Comparison of ENCODE assay signal across 1 cellular context in genomic region chr20:63977392-63978276, GRCh38.
TF ChIP-seq lines count a peak whose summit lies in the region.

No MANE protein-coding gene starts in this region.

TF ChIP-seq in SK-N-SH treated with all-trans-retinoic acid at 6 μM for 48 hours, 23 proteins besides CTCF, POLR2A, EP300 and RAD21 (continued from another document):
- TF ChIP-seq PATZ1 (CRISPR knock-in tag; IDR thresholded peaks at IDR 0.05; ENCODE audit: borderline replicate concordance) = no peak
- no peak for TF ChIP-seq TSHZ2 (CRISPR knock-in tag; IDR thresholded peaks at IDR 0.05)
- TF ChIP-seq TOX (CRISPR knock-in tag; IDR thresholded peaks at IDR 0.05; ENCODE audit: borderline replicate concordance) = no peak
